In the genomic region with DNA sequence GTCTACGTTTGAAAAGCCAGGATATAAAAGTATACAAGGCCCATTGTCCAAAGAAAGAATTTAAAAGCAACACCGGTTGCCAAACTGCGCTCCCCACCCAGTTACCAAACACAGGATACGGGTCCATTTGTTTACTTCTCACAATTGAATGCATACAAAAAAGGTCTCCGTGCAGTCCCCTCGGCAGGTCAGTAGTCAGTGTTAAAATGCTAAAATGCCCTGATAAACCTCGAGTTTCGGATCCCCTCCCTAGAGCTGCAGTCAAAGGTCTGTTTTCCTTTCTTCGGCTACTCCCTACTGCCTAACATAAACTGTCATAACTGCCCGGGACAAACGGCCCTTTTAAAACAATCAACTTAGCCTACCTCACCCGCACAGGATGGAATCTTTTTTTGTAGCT, we compare ENCODE assay signal across 1 cellular context.
TF ChIP-seq lines count a peak whose summit lies in the region.

No MANE protein-coding gene starts in this region.

TF ChIP-seq in WTC11, 78 proteins besides CTCF, POLR2A, EP300 and RAD21 (continued from another document):
- TF ChIP-seq, protein P1, sequence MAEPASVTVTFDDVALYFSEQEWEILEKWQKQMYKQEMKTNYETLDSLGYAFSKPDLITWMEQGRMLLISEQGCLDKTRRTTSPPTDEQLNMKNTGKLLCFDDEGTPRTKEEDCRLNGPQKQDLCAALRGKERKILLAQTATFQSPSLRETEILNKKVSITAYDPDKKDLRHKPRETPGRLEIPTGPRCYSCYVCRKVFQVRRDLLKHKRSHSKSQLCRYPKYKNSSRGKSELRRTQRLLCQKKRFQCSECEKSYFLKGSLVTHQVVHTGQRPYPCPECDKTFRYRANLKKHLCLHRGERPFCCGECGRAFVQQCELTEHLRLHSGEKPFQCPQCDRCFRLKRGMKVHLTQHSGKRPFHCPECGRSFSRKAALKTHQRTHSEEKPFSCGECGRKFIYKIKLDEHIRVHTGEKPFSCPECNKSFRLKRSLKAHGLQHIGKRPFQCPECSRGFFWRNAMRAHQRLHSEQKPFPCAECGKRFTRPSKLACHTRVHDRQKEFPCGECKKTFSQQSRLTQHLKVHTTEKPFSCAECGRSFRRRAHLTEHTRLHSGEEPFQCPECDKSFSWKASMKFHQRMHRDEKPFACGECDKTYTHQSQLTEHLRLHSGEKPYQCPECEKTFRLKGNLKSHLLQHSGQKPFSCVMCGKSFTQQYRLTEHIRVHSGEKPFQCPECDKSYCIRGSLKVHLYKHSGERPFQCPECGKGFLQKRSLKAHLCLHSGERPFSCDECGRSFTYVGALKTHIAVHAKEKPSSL (CRISPR knock-in tag; conservative IDR thresholded peaks at IDR 0.05) = no peak
- TF ChIP-seq NR3C1 (CRISPR knock-in tag; conservative IDR thresholded peaks at IDR 0.05; ENCODE audit: low read depth) = no peak
- TF ChIP-seq TP53 (CRISPR knock-in tag; IDR thresholded peaks at IDR 0.05) = no peak
- no peak for TF ChIP-seq ETV6 (CRISPR knock-in tag; IDR thresholded peaks at IDR 0.05)
- TF ChIP-seq, protein P2, sequence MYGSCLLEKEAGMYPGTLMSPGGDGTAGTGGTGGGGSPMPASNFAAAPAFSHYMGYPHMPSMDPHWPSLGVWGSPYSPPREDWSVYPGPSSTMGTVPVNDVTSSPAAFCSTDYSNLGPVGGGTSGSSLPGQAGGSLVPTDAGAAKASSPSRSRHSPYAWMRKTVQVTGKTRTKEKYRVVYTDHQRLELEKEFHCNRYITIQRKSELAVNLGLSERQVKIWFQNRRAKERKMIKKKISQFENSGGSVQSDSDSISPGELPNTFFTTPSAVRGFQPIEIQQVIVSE (CRISPR knock-in tag; IDR thresholded peaks at IDR 0.05; ENCODE audit: borderline replicate concordance) = no peak
- TF ChIP-seq SMAD3 (CRISPR knock-in tag; IDR thresholded peaks at IDR 0.05; ENCODE audit: borderline replicate concordance) = no peak
- TF ChIP-seq GTF2I (CRISPR knock-in tag; conservative IDR thresholded peaks at IDR 0.05) = no peak
- TF ChIP-seq, protein P3, sequence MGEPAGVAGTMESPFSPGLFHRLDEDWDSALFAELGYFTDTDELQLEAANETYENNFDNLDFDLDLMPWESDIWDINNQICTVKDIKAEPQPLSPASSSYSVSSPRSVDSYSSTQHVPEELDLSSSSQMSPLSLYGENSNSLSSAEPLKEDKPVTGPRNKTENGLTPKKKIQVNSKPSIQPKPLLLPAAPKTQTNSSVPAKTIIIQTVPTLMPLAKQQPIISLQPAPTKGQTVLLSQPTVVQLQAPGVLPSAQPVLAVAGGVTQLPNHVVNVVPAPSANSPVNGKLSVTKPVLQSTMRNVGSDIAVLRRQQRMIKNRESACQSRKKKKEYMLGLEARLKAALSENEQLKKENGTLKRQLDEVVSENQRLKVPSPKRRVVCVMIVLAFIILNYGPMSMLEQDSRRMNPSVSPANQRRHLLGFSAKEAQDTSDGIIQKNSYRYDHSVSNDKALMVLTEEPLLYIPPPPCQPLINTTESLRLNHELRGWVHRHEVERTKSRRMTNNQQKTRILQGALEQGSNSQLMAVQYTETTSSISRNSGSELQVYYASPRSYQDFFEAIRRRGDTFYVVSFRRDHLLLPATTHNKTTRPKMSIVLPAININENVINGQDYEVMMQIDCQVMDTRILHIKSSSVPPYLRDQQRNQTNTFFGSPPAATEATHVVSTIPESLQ (CRISPR knock-in tag; IDR thresholded peaks at IDR 0.05) = no peak
- TF ChIP-seq, protein P4, sequence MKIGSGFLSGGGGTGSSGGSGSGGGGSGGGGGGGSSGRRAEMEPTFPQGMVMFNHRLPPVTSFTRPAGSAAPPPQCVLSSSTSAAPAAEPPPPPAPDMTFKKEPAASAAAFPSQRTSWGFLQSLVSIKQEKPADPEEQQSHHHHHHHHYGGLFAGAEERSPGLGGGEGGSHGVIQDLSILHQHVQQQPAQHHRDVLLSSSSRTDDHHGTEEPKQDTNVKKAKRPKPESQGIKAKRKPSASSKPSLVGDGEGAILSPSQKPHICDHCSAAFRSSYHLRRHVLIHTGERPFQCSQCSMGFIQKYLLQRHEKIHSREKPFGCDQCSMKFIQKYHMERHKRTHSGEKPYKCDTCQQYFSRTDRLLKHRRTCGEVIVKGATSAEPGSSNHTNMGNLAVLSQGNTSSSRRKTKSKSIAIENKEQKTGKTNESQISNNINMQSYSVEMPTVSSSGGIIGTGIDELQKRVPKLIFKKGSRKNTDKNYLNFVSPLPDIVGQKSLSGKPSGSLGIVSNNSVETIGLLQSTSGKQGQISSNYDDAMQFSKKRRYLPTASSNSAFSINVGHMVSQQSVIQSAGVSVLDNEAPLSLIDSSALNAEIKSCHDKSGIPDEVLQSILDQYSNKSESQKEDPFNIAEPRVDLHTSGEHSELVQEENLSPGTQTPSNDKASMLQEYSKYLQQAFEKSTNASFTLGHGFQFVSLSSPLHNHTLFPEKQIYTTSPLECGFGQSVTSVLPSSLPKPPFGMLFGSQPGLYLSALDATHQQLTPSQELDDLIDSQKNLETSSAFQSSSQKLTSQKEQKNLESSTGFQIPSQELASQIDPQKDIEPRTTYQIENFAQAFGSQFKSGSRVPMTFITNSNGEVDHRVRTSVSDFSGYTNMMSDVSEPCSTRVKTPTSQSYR (CRISPR knock-in tag; IDR thresholded peaks at IDR 0.05) = no peak
- no peak for TF ChIP-seq ZNF532 (CRISPR knock-in tag; IDR thresholded peaks at IDR 0.05; ENCODE audit: borderline replicate concordance)
- TF ChIP-seq PRRX2 (CRISPR knock-in tag; IDR thresholded peaks at IDR 0.05) = no peak
